Comparison of ENCODE assay signal across 7 cellular contexts in the genomic region with DNA sequence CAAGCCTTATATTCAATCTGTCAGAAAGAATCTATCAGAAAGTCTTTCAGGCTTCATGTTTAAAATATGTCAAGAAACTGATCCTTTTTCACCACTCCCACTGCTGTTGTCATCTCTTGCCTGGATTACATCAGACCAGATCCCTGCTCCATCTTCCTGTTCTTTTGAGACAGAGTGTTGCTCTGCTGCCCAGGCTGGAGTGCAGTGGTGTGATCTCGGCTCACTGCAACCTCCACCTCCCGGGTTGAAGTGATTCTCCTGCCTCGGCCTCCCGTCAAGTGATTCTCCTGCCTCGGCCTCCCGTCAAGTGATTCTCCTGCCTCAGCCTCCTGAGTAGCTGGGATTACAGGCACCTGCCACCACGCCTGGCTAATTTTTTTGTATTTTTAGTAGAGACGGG.
DNase-seq lines count a peak whose midpoint lies in the region; ATAC-seq, FAIRE-seq and TF ChIP-seq lines count a peak whose summit lies in the region.
"Not testable (repeated sequence)": the region's sequence is repeated elsewhere in the genome, so short reads cannot be mapped to it uniquely, and the experiment has no call there.

No MANE protein-coding gene starts in this region.

- not testable (repeated sequence) for BruUV-seq in K562 (replicated peaks; lab: Mats Ljungman, UMichigan); HepG2 (replicated peaks; lab: Mats Ljungman, UMichigan)

- POLR2A ChIA-PET in HEK293 (lab: Yijun Ruan, JAX); HepG2 (lab: Yijun Ruan, JAX): not testable (repeated sequence)
- POLR2A ChIA-PET in K562 (lab: Yijun Ruan, JAX) = interaction anchor here (0.9 to 1.2 kb wide), 2 partner anchors 8 to 13 kb away, joined by 3 to 4 read pairs; no protein-coding TSS in a partner anchor

- H3K27me3 Mint-ChIP-seq in T-helper 17 cell = not testable (repeated sequence)

- H3K4me2 ChIP-seq in K562 (ENCODE audit: insufficient read depth, low read length); HepG2 (ENCODE audit: low read depth, low read length): not testable (repeated sequence)

- CTCF ChIA-PET in HEK293 (lab: Yijun Ruan, JAX); K562 (lab: Yijun Ruan, JAX; ENCODE audit: low intra/inter-chr PET ratio); HepG2 (lab: Yijun Ruan, JAX; ENCODE audit: low intra/inter-chr PET ratio, low total read pairs): not testable (repeated sequence)

- H3K27ac ChIP-seq in HEK293 (ENCODE audit: extremely low read depth, low read depth, low read length); K562 (ENCODE audit: extremely low read depth, low read depth, low read length); HepG2 (ENCODE audit: extremely low read length, insufficient read depth, low read length); sigmoid colon: not testable (repeated sequence)

- in situ Hi-C loops in K562 (cut with MboI); HepG2 (cut with HindIII; ENCODE audit: extremely low pct_ligation_motif_present, low pct_unique_long_range_greater_than_20kb): not testable (repeated sequence)

- not testable (repeated sequence) for H3K4me1 ChIP-seq in HEK293 (ENCODE audit: control insufficient read depth, insufficient read depth, low read length); K562 (replicated peaks in 1 of 2; ENCODE audit: control insufficient read depth in 2 of 2, insufficient read depth in 2 of 2, low read length in 2 of 2); HepG2 (ENCODE audit: insufficient read depth, low read length); sigmoid colon

- not testable (repeated sequence) for H3K4me1 Mint-ChIP-seq in T-helper 17 cell

- not testable (repeated sequence) for H3K79me2 ChIP-seq in K562 (ENCODE audit: control insufficient read depth, insufficient read depth, low read length); HepG2 (ENCODE audit: insufficient read depth, low read length)

- H4K20me1 ChIP-seq in K562 (replicated peaks; ENCODE audit: control insufficient read depth, insufficient read depth, low read length); HepG2 (ENCODE audit: insufficient read depth, low read length): not testable (repeated sequence)

- 22% methylated on average over 6 of the region's 8 CpGs for WGBS in K562 (ENCODE audit: insufficient coverage, low coverage, missing lambda C conversion rate)
- WGBS in HepG2 (ENCODE audit: low lambda C conversion rate) = 90% methylated on average over 8 of the region's 8 CpGs
- 90 to 95% methylated on average over 8 of the region's 8 CpGs for WGBS in sigmoid colon, 2 donors

- peaks cover 5 to 16% of the 10 kb centered on the region in 2 experiments; a peak in 3 of 5 replicates for H3K27me3 ChIP-seq in K562 (ENCODE audit: control insufficient read depth in 2 of 2, insufficient read depth in 2 of 2, low read length in 2 of 2)
- H3K27me3 ChIP-seq in HepG2 (ENCODE audit: control insufficient read depth in 1 of 2, insufficient read depth in 2 of 2, low read length in 2 of 2); sigmoid colon: not testable (repeated sequence)

- H3K9me3 ChIP-seq in HEK293 (ENCODE audit: control insufficient read depth, insufficient read depth, low read depth, low read length); T-helper 17 cell (ENCODE audit: control insufficient read depth, low read length, poor library complexity, severe bottlenecking); K562 (replicated peaks; ENCODE audit: control insufficient read depth, insufficient read depth, low read depth, low read length); HepG2 (ENCODE audit: low read length); sigmoid colon: not testable (repeated sequence)

- not testable (repeated sequence) for TF ChIP-seq RAD21 in K562 (CRISPR knock-in tag; conservative IDR thresholded peaks at IDR 0.05 in 1 of 2, IDR thresholded peaks at IDR 0.05 in 1 of 2); HepG2 (CRISPR knock-in tag; IDR thresholded peaks at IDR 0.05)

- peak overlapping the region; percentile 32 for H3K27ac Mint-ChIP-seq in T-helper 17 cell

- not testable (repeated sequence) for H3K9me1 ChIP-seq in K562 (ENCODE audit: control insufficient read depth, insufficient read depth, low read length)

- H2AFZ ChIP-seq in K562 (ENCODE audit: low read depth, low read length); HepG2 (ENCODE audit: low read length): not testable (repeated sequence)

- intact Hi-C loops in K562 (cut with micrococcal nuclease); HepG2 (cut with micrococcal nuclease; ENCODE audit: unreplicated experiment); sigmoid colon (cut with DNase I): not testable (repeated sequence)

- not testable (repeated sequence) for H3K36me3 Mint-ChIP-seq in T-helper 17 cell (ENCODE audit: low read depth)

- H3K4me3 Mint-ChIP-seq in T-helper 17 cell = not testable (repeated sequence)

- TF ChIP-seq EP300 in K562 (IDR thresholded peaks at IDR 0.05; ENCODE audit: low read length); HepG2 (IDR thresholded peaks at IDR 0.05; ENCODE audit: low read depth in 2 of 2, low read length in 2 of 2); HepG2 (CRISPR knock-in tag; IDR thresholded peaks at IDR 0.05; ENCODE audit: borderline replicate concordance); sigmoid colon (IDR thresholded peaks at IDR 0.05): not testable (repeated sequence)

- FAIRE-seq in K562 (lab: Jason Lieb, UNC); HepG2 (lab: Jason Lieb, UNC): not testable (repeated sequence)

- ATAC-seq in T-helper 17 cell, HepG2: not testable (repeated sequence)
- peak; percentile 72 for ATAC-seq in K562

- H3K4me3 ChIP-seq in HEK293 (ENCODE audit: low read depth, low read length); K562; HepG2 (replicated peaks in 1 of 3; ENCODE audit: insufficient read depth in 1 of 3, low read depth in 2 of 3, low read length in 3 of 3); sigmoid colon: not testable (repeated sequence)

- DNase-seq in NCI-H82 (lab: John Stamatoyannopoulos, UW) = peak; percentile 17
- DNase-seq in RKO (ENCODE audit: low spot score) = peak; percentile 13
- not testable (repeated sequence) for DNase-seq in T-helper 17 cell; K562 (ENCODE audit: extremely low read depth in 1 of 4, low spot score in 3 of 4); HepG2 (ENCODE audit: low spot score)
- DNase-seq in sigmoid colon = peak; percentile 21

- TF ChIP-seq CTCF in HEK293 (tag by site-specific recombination; IDR thresholded peaks at IDR 0.05); K562 (IDR thresholded peaks at IDR 0.05 in 2 of 3, conservative IDR thresholded peaks at IDR 0.05 in 1 of 3; ENCODE audit: insufficient read depth in 2 of 3, low read depth in 1 of 3, low read length in 3 of 3); HepG2 (CRISPR knock-in tag; IDR thresholded peaks at IDR 0.05); sigmoid colon (IDR thresholded peaks at IDR 0.05): not testable (repeated sequence)

- H3K36me3 ChIP-seq in HEK293 (ENCODE audit: control insufficient read depth in 2 of 2, insufficient read depth in 1 of 2, low read length in 2 of 2); K562 (ENCODE audit: control insufficient read depth, insufficient read depth, low read length); HepG2 (replicated peaks in 1 of 2; ENCODE audit: control insufficient read depth in 1 of 2, insufficient read depth in 2 of 2, low read length in 2 of 2); sigmoid colon: not testable (repeated sequence)

- H3K9ac ChIP-seq in K562 (ENCODE audit: insufficient read depth in 1 of 2, low read depth in 2 of 2, low read length in 2 of 2); HepG2 (ENCODE audit: insufficient read depth, low read depth, low read length): not testable (repeated sequence)

- TF ChIP-seq POLR2A in K562 (conservative IDR thresholded peaks at IDR 0.05); HepG2 (IDR thresholded peaks at IDR 0.05; ENCODE audit: insufficient read depth in 1 of 2, low read depth in 2 of 2, low read length in 2 of 2); sigmoid colon (IDR thresholded peaks at IDR 0.05): not testable (repeated sequence)

TF ChIP-seq in HEK293, 187 proteins besides CTCF, POLR2A, EP300 and RAD21 (continues in another document):
- TF ChIP-seq ZNF416 (tag by site-specific recombination; IDR thresholded peaks at IDR 0.05) = 0 out of 2 replicates have a peak, but pooled peaks have one; percentile 45

TF ChIP-seq in K562, 482 proteins besides CTCF, POLR2A, EP300 and RAD21 (continues in another document):
- TF ChIP-seq, protein P1, sequence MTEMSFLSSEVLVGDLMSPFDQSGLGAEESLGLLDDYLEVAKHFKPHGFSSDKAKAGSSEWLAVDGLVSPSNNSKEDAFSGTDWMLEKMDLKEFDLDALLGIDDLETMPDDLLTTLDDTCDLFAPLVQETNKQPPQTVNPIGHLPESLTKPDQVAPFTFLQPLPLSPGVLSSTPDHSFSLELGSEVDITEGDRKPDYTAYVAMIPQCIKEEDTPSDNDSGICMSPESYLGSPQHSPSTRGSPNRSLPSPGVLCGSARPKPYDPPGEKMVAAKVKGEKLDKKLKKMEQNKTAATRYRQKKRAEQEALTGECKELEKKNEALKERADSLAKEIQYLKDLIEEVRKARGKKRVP (CRISPR knock-in tag; IDR thresholded peaks at IDR 0.05) = peak; percentile 80
- peak; percentile 63 for TF ChIP-seq L3MBTL2 (IDR thresholded peaks at IDR 0.05)
- TF ChIP-seq EP400 (IDR thresholded peaks at IDR 0.05) = peak; percentile 20; the same call in 1 of the 2 replicates
